Comparison of ENCODE assay signal across 24 cellular contexts in genomic region chr18:1659190-1659589, GRCh38.
DNase-seq lines count a peak whose midpoint lies in the region; ATAC-seq and TF ChIP-seq lines count a peak whose summit lies in the region.
"Had no signal": no experiment of that assay in that cellular context is flagged by ENCODE, and none has a peak within 500 bp of the region (broad histone marks: within the 10 kb centered on the region; RNA-seq: fewer than 3 reads in every experiment).

No MANE protein-coding gene starts in this region.

- no peak for TF ChIP-seq POLR2A in adrenal gland (IDR thresholded peaks at IDR 0.05)

- no peaks in the 10 kb centered on the region for H3K36me3 ChIP-seq in upper lobe of right lung
- H3K36me3 ChIP-seq in adrenal gland (replicated peaks in 1 of 2), result no peaks in the 10 kb centered on the region
- H3K36me3 ChIP-seq: BLaER1 treated with 17β-estradiol and CSF1 and Interleukin-3, amounts not matched to agents 10 nM and 100 nM; suprapubic skin had no signal

- H3K27ac ChIP-seq in upper lobe of right lung (no peak overlapping the region), adrenal gland (no peak overlapping the region)
- H3K27ac ChIP-seq: BLaER1 treated with 17β-estradiol and CSF1 and Interleukin-3, amounts not matched to agents 10 nM and 100 nM; parathyroid adenoma; suprapubic skin had no signal

- H3K9me3 ChIP-seq in upper lobe of right lung (no peaks in the 10 kb centered on the region), adrenal gland (replicated peaks in 1 of 3) (no peaks in the 10 kb centered on the region)
- H3K9me3 ChIP-seq: BLaER1 treated with 17β-estradiol and CSF1 and Interleukin-3, amounts not matched to agents 10 nM and 100 nM; suprapubic skin had no signal

- no peaks in the 10 kb centered on the region for H3K36me3 Mint-ChIP-seq in glutamatergic neuron (ENCODE audit: unreplicated experiment)
- H3K36me3 Mint-ChIP-seq: activated CD4-positive, alpha-beta memory T cell treated with anti-CD3 and anti-CD28 coated beads for 36 hours; natural killer cell had no signal

- intact Hi-C loops in upper lobe of right lung (cut with DNase I) (no loop called here), adrenal gland (cut with DNase I) (no loop called here)

- no peak overlapping the region for H3K4me3 Mint-ChIP-seq in glutamatergic neuron (ENCODE audit: unreplicated experiment)
- H3K4me3 Mint-ChIP-seq: activated B cell treated with CpG ODN at 0.5 μM for 24 hours; activated CD4-positive, alpha-beta memory T cell treated with anti-CD3 and anti-CD28 coated beads for 36 hours; dendritic cell treated with granulocyte-macrophage colony-stimulating factor and Interleukin-4, amounts not matched to agents 40 ng/mL and 50 ng/mL, for 4 days; natural killer cell had no signal

- peak overlapping the region; percentile 13 for H3K27ac Mint-ChIP-seq in glutamatergic neuron (ENCODE audit: unreplicated experiment)
- H3K27ac Mint-ChIP-seq: activated B cell treated with CpG ODN at 0.5 μM for 24 hours; activated CD4-positive, alpha-beta memory T cell treated with anti-CD3 and anti-CD28 coated beads for 36 hours; dendritic cell treated with granulocyte-macrophage colony-stimulating factor and Interleukin-4, amounts not matched to agents 40 ng/mL and 50 ng/mL, for 4 days; natural killer cell had no signal

- H3K27me3 Mint-ChIP-seq in glutamatergic neuron (ENCODE audit: unreplicated experiment), result peaks cover 1% of the 10 kb centered on the region
- H3K27me3 Mint-ChIP-seq: activated B cell treated with CpG ODN at 0.5 μM for 24 hours; activated CD4-positive, alpha-beta memory T cell treated with anti-CD3 and anti-CD28 coated beads for 36 hours; dendritic cell treated with granulocyte-macrophage colony-stimulating factor and Interleukin-4, amounts not matched to agents 40 ng/mL and 50 ng/mL, for 4 days had no signal

- H3K27me3 ChIP-seq in upper lobe of right lung, result no peaks in the 10 kb centered on the region
- no peaks in the 10 kb centered on the region for H3K27me3 ChIP-seq in adrenal gland
- H3K27me3 ChIP-seq: BLaER1 treated with 17β-estradiol and CSF1 and Interleukin-3, amounts not matched to agents 10 nM and 100 nM; suprapubic skin had no signal

- TF ChIP-seq CTCF in glutamatergic neuron (IDR thresholded peaks at IDR 0.05; ENCODE audit: partially characterized antibody, unreplicated experiment), result no peak
- no peak for TF ChIP-seq CTCF in upper lobe of right lung (IDR thresholded peaks at IDR 0.05)
- no peak for TF ChIP-seq CTCF in adrenal gland (IDR thresholded peaks at IDR 0.05)

- DNase-seq in NCI-H2171 treated with DMSO at 0.1 percent for 48 hours (lab: John Stamatoyannopoulos, UW) (peak; percentile 66), NCI-H2171 (lab: John Stamatoyannopoulos, UW) (no peak), NCI-H345 (lab: John Stamatoyannopoulos, UW) (peak; percentile 68), glutamatergic neuron (no peak), upper lobe of right lung (no peak), mucosa of gallbladder (ENCODE audit: low spot score) (no peak), adrenal gland (no peak)
- DNase-seq: activated B cell treated with CpG ODN at 0.5 μM for 24 hours; activated CD4-positive, alpha-beta memory T cell treated with anti-CD3 and anti-CD28 coated beads for 36 hours; activated gamma-delta T cell; activated T-cell treated with anti-CD3 and anti-CD28 coated beads for 4 hours; GDM1; hippocampal formation; islet precursor cell; natural killer cell; NCI-H1930; RPMI8226; T1000 had no signal

- H3K4me1 ChIP-seq in upper lobe of right lung (no peaks in the 10 kb centered on the region), adrenal gland (replicated peaks in 1 of 2) (no peaks in the 10 kb centered on the region)
- H3K4me1 ChIP-seq: parathyroid adenoma, suprapubic skin had no signal

- no peak overlapping the region for H3K4me3 ChIP-seq in upper lobe of right lung
- no peak overlapping the region for H3K4me3 ChIP-seq in adrenal gland
- H3K4me3 ChIP-seq: BLaER1 treated with 17β-estradiol and CSF1 and Interleukin-3, amounts not matched to agents 10 nM and 100 nM; suprapubic skin had no signal

- H3K4me1 Mint-ChIP-seq in glutamatergic neuron (ENCODE audit: low read depth, unreplicated experiment), result peaks cover 14% of the 10 kb centered on the region
- H3K4me1 Mint-ChIP-seq: activated B cell treated with CpG ODN at 0.5 μM for 24 hours, natural killer cell had no signal

- H3K9me3 Mint-ChIP-seq in glutamatergic neuron (ENCODE audit: unreplicated experiment), result no peaks in the 10 kb centered on the region
- H3K9me3 Mint-ChIP-seq: activated B cell treated with CpG ODN at 0.5 μM for 24 hours; activated CD4-positive, alpha-beta memory T cell treated with anti-CD3 and anti-CD28 coated beads for 36 hours; dendritic cell treated with granulocyte-macrophage colony-stimulating factor and Interleukin-4, amounts not matched to agents 40 ng/mL and 50 ng/mL, for 4 days had no signal

- peak; percentile 86 for ATAC-seq in upper lobe of right lung
- ATAC-seq in GM18520 (IDR thresholded peaks at IDR 0.05; ENCODE audit: unreplicated experiment), result no peak
- ATAC-seq: natural killer cell, sciatic nerve had no signal

- 37 to 59% (median 41%) methylated on average over 5 of the region's 5 CpGs for WGBS in adrenal gland, 4 donors

Comparison
In these comparisons a context has a peak if more than half of its experiments do, and no peak if none do; other contexts are left out.
1. DNase-seq: peak in NCI-H2171 treated with DMSO at 0.1 percent for 48 hours (single experiment) and NCI-H345 (single experiment); none in NCI-H2171 (single experiment), glutamatergic neuron (single experiment), upper lobe of right lung (single experiment), mucosa of gallbladder (single experiment) and adrenal gland (0 of 7).